In genomic region chr14:88085736-88086135, GRCh38 we compare ENCODE assay signal across 36 cellular contexts.
DNase-seq lines count a peak whose midpoint lies in the region; ATAC-seq, FAIRE-seq and TF ChIP-seq lines count a peak whose summit lies in the region.
"Had no signal": no experiment of that assay in that cellular context is flagged by ENCODE, and none has a peak within 500 bp of the region (broad histone marks: within the 10 kb centered on the region; RNA-seq: fewer than 3 reads in every experiment).

No MANE protein-coding gene starts in this region.

- H3K9me3 ChIP-seq in HepG2 (ENCODE audit: low read length) (no peaks in the 10 kb centered on the region), right lobe of liver (no peaks in the 10 kb centered on the region), A549 (no peaks in the 10 kb centered on the region), IMR-90 (ENCODE audit: control insufficient read depth, insufficient read depth, low read length) (no peaks in the 10 kb centered on the region), K562 (replicated peaks; ENCODE audit: control insufficient read depth, insufficient read depth, low read depth, low read length) (no peaks in the 10 kb centered on the region)
- H3K9me3 ChIP-seq: BE2C, BLaER1, Caco-2 had no signal

- H3K9ac ChIP-seq in HepG2 (ENCODE audit: insufficient read depth, low read depth, low read length), result no peak overlapping the region
- H3K9ac ChIP-seq in IMR-90 (ENCODE audit: low read depth, low read length), result no peak overlapping the region
- H3K9ac ChIP-seq in K562 (ENCODE audit: insufficient read depth in 1 of 2, low read depth in 2 of 2, low read length in 2 of 2), result no peak overlapping the region
- H3K9ac ChIP-seq: BLaER1; BLaER1 treated with 17β-estradiol and CSF1 and Interleukin-3, amounts not matched to agents 10 nM and 100 nM had no signal

- ATAC-seq in HepG2 (no peak), right lobe of liver (no peak), A549 (no peak), IMR-90 (ENCODE audit: low read depth) (no peak), K562 (no peak), HG03439 (IDR thresholded peaks at IDR 0.05; ENCODE audit: unreplicated experiment) (no peak)
- ATAC-seq: CD8-positive, alpha-beta T cell had no signal

- no peak overlapping the region for H3K4ac ChIP-seq in IMR-90 (ENCODE audit: low read depth, low read length)

- H4K20me1 ChIP-seq in HepG2 (ENCODE audit: insufficient read depth, low read length) (no peaks in the 10 kb centered on the region), IMR-90 (ENCODE audit: insufficient read depth, low read length) (no peaks in the 10 kb centered on the region), K562 (replicated peaks; ENCODE audit: control insufficient read depth, insufficient read depth, low read length) (no peaks in the 10 kb centered on the region)
- H4K20me1 ChIP-seq: BLaER1; BLaER1 treated with 17β-estradiol and CSF1 and Interleukin-3, amounts not matched to agents 10 nM and 100 nM had no signal

- H3K4me3 ChIP-seq in HepG2 (replicated peaks in 1 of 3; ENCODE audit: insufficient read depth in 1 of 3, low read depth in 2 of 3, low read length in 3 of 3) (no peak overlapping the region), right lobe of liver (no peak overlapping the region), A549 (no peak overlapping the region), IMR-90 (ENCODE audit: insufficient read depth, low read depth, low read length) (no peak overlapping the region), K562 (no peak overlapping the region)
- H3K4me3 ChIP-seq: BLaER1; BLaER1 treated with 17β-estradiol and CSF1 and Interleukin-3, amounts not matched to agents 10 nM and 100 nM had no signal

- dilution Hi-C loops in IMR-90 (cut with HindIII; ENCODE audit: low sequenced_read_pairs, unreplicated experiment), result no loop called here

- H2BK120ac ChIP-seq in IMR-90 (ENCODE audit: low read depth, low read length), result no peak overlapping the region

- in situ Hi-C loops in HepG2 (cut with HindIII; ENCODE audit: extremely low pct_ligation_motif_present, low pct_unique_long_range_greater_than_20kb), result no loop called here
- in situ Hi-C loops in IMR-90 (cut with MboI; ENCODE audit: low sequenced_read_pairs), result no loop called here
- in situ Hi-C loops in K562 (cut with MboI), result no loop called here

- H3K27me3 Mint-ChIP-seq in chondrocyte (ENCODE audit: low read depth), result peaks cover 6% of the 10 kb centered on the region
- H3K27me3 Mint-ChIP-seq: B cell; CD4-positive, alpha-beta T cell had no signal

- H3K27ac Mint-ChIP-seq in chondrocyte (ENCODE audit: unreplicated experiment), result no peak overlapping the region
- H3K27ac Mint-ChIP-seq: B cell; CD14-positive monocyte; CD4-positive, alpha-beta memory T cell; CD4-positive, alpha-beta T cell; CD4-positive, CD25-positive, alpha-beta regulatory T cell; CD8-positive, alpha-beta memory T cell; CD8-positive, alpha-beta T cell had no signal

- H3K14ac ChIP-seq in IMR-90 (replicated peaks; ENCODE audit: low read depth, low read length), result no peak overlapping the region

- POLR2A ChIA-PET in HepG2 (lab: Yijun Ruan, JAX), result no interaction called here
- POLR2A ChIA-PET in A549 (lab: Yijun Ruan, JAX), result no interaction called here
- POLR2A ChIA-PET in IMR-90 (lab: Charles Lee; ENCODE audit: unreplicated experiment), result no interaction called here
- POLR2A ChIA-PET in K562 (lab: Yijun Ruan, JAX), result no interaction called here

- no peak overlapping the region for H2BK5ac ChIP-seq in IMR-90 (ENCODE audit: low read depth, low read length, poor library complexity, severe bottlenecking)

- H3K23ac ChIP-seq in IMR-90 (ENCODE audit: low read depth, low read length), result no peak overlapping the region

- H3K79me2 ChIP-seq in HepG2 (ENCODE audit: insufficient read depth, low read length) (no peaks in the 10 kb centered on the region), K562 (ENCODE audit: control insufficient read depth, insufficient read depth, low read length) (no peaks in the 10 kb centered on the region)

- H4K91ac ChIP-seq in IMR-90 (ENCODE audit: insufficient read depth, low read depth, low read length), result no peak overlapping the region

- no peak for TF ChIP-seq RAD21 in HepG2 (CRISPR knock-in tag; IDR thresholded peaks at IDR 0.05)
- TF ChIP-seq RAD21 in A549 (conservative IDR thresholded peaks at IDR 0.05 in 1 of 2, IDR thresholded peaks at IDR 0.05 in 1 of 2), result no peak
- TF ChIP-seq RAD21 in IMR-90 (IDR thresholded peaks at IDR 0.05; ENCODE audit: low read length), result no peak
- no peak for TF ChIP-seq RAD21 in K562 (CRISPR knock-in tag; conservative IDR thresholded peaks at IDR 0.05 in 1 of 2, IDR thresholded peaks at IDR 0.05 in 1 of 2)

- H2AK5ac ChIP-seq in IMR-90 (ENCODE audit: low read depth, low read length), result no peak overlapping the region

- 98% methylated on average over 1 of the region's 1 CpG for WGBS in HepG2 (ENCODE audit: low lambda C conversion rate)
- WGBS in right lobe of liver (ENCODE audit: insufficient coverage, low coverage, low lambda C conversion rate, missing lambda C conversion rate), result 100% methylated on average over 1 of the region's 1 CpG
- WGBS in A549 (ENCODE audit: missing lambda C conversion rate), result 60% methylated on average over 1 of the region's 1 CpG
- no CpG with 5 or more reads among the region's 1 CpG for WGBS in IMR-90 (ENCODE audit: extremely low coverage in 2 of 2, insufficient read length in 1 of 2), 2 experiments
- 0% methylated on average over 1 of the region's 1 CpG for WGBS in K562 (ENCODE audit: insufficient coverage, low coverage, missing lambda C conversion rate)

- H4K8ac ChIP-seq in IMR-90 (ENCODE audit: low read depth in 2 of 2, low read length in 2 of 2), result no peak overlapping the region

- no peaks in the 10 kb centered on the region for H3K27me3 ChIP-seq in HepG2 (ENCODE audit: control insufficient read depth in 1 of 2, insufficient read depth in 2 of 2, low read length in 2 of 2)
- no peaks in the 10 kb centered on the region for H3K27me3 ChIP-seq in right lobe of liver
- H3K27me3 ChIP-seq in IMR-90 (ENCODE audit: control insufficient read depth, insufficient read depth, low read length), result no peaks in the 10 kb centered on the region
- H3K27me3 ChIP-seq in K562 (ENCODE audit: control insufficient read depth in 2 of 2, insufficient read depth in 2 of 2, low read length in 2 of 2), result no peaks in the 10 kb centered on the region
- H3K27me3 ChIP-seq: BE2C; BLaER1; BLaER1 treated with 17β-estradiol and CSF1 and Interleukin-3, amounts not matched to agents 10 nM and 100 nM had no signal

- TF ChIP-seq CTCF in HepG2 (CRISPR knock-in tag; IDR thresholded peaks at IDR 0.05) (no peak), right lobe of liver (IDR thresholded peaks at IDR 0.05) (no peak), A549 (IDR thresholded peaks at IDR 0.05) (no peak), IMR-90 (conservative IDR thresholded peaks at IDR 0.05; ENCODE audit: low read depth, low read length) (no peak), K562 (IDR thresholded peaks at IDR 0.05 in 2 of 3, conservative IDR thresholded peaks at IDR 0.05 in 1 of 3; ENCODE audit: insufficient read depth in 2 of 3, low read depth in 1 of 3, low read length in 3 of 3) (no peak), chondrocyte (IDR thresholded peaks at IDR 0.05) (no peak)

- H3K4me1 ChIP-seq in HepG2 (ENCODE audit: insufficient read depth, low read length) (no peaks in the 10 kb centered on the region), right lobe of liver (no peaks in the 10 kb centered on the region), A549 (no peaks in the 10 kb centered on the region), IMR-90 (ENCODE audit: control insufficient read depth, insufficient read depth, low read length) (no peaks in the 10 kb centered on the region), K562 (replicated peaks in 1 of 2; ENCODE audit: control insufficient read depth in 2 of 2, insufficient read depth in 2 of 2, low read length in 2 of 2) (no peaks in the 10 kb centered on the region)
- H3K4me1 ChIP-seq: BE2C, BLaER1, Caco-2 had no signal

- H3K27ac ChIP-seq in HepG2 (ENCODE audit: extremely low read length, insufficient read depth, low read length) (no peak overlapping the region), right lobe of liver (no peak overlapping the region), A549 (no peak overlapping the region), IMR-90 (ENCODE audit: insufficient read depth, low read length) (no peak overlapping the region), K562 (ENCODE audit: extremely low read depth, low read depth, low read length) (no peak overlapping the region)
- H3K27ac ChIP-seq: 22Rv1; BLaER1; BLaER1 treated with 17β-estradiol and CSF1 and Interleukin-3, amounts not matched to agents 10 nM and 100 nM; C4-2B had no signal

- H2AFZ ChIP-seq in HepG2 (ENCODE audit: low read length) (no peak overlapping the region), IMR-90 (replicated peaks; ENCODE audit: low read length, poor library complexity) (no peak overlapping the region), K562 (ENCODE audit: low read depth, low read length) (no peak overlapping the region)

- H3K4me3 Mint-ChIP-seq in chondrocyte (ENCODE audit: unreplicated experiment), result no peak overlapping the region
- H3K4me3 Mint-ChIP-seq: B cell; CD14-positive monocyte; CD4-positive, alpha-beta memory T cell; CD4-positive, alpha-beta T cell; CD4-positive, CD25-positive, alpha-beta regulatory T cell; CD8-positive, alpha-beta memory T cell; CD8-positive, alpha-beta T cell had no signal

- H3K36me3 ChIP-seq in HepG2 (replicated peaks in 1 of 2; ENCODE audit: control insufficient read depth in 1 of 2, insufficient read depth in 2 of 2, low read length in 2 of 2), result peaks cover 10 to 29% of the 10 kb centered on the region in 2 experiments
- H3K36me3 ChIP-seq in right lobe of liver, result peaks cover 0 to 22% (median 2%) of the 10 kb centered on the region in 4 donors
- H3K36me3 ChIP-seq in IMR-90 (ENCODE audit: control insufficient read depth, insufficient read depth, low read length), result no peaks in the 10 kb centered on the region
- no peaks in the 10 kb centered on the region for H3K36me3 ChIP-seq in K562 (ENCODE audit: control insufficient read depth, insufficient read depth, low read length)
- H3K36me3 ChIP-seq: BE2C, BLaER1 had no signal

- H2AK9ac ChIP-seq in IMR-90 (replicated peaks; ENCODE audit: low read depth, low read length, poor library complexity), result no peak overlapping the region

- DNase-seq in HepG2 (ENCODE audit: low spot score) (no peak), right lobe of liver (no peak), A549 (ENCODE audit: low read depth in 1 of 2, low spot score in 1 of 2) (no peak), IMR-90 (no peak), K562 (ENCODE audit: extremely low read depth in 1 of 4, low spot score in 3 of 4) (no peak), GF-D8 (lab: John Stamatoyannopoulos, UW) (no peak), chondrocyte (ENCODE audit: low spot score) (no peak)
- DNase-seq: 8988T; ACHN; AML-193; BE2C; C1 segment of cervical spinal cord; Caco-2; Calu3; CD4-positive, alpha-beta memory T cell; CD4-positive, alpha-beta T cell; CD4-positive, CD25-positive, alpha-beta regulatory T cell; CD8-positive, alpha-beta memory T cell; CD8-positive, alpha-beta T cell; COR-L47; DMS 273 treated with DMSO at 0.1 percent for 48 hours; DMS153; DMS53; DMS79; DMS79 treated with DMSO at 0.1 percent for 48 hours; DND-41; EL had no signal

- no peaks in the 10 kb centered on the region for H3K4me1 Mint-ChIP-seq in chondrocyte (ENCODE audit: low read depth)
- H3K4me1 Mint-ChIP-seq: B cell; CD4-positive, alpha-beta memory T cell; CD4-positive, CD25-positive, alpha-beta regulatory T cell; CD8-positive, alpha-beta memory T cell had no signal

- H4K5ac ChIP-seq in IMR-90 (ENCODE audit: low read depth, low read length), result no peak overlapping the region

- H3K4me2 ChIP-seq in HepG2 (ENCODE audit: low read depth, low read length), result no peak overlapping the region
- H3K4me2 ChIP-seq in A549, result no peak overlapping the region
- no peak overlapping the region for H3K4me2 ChIP-seq in IMR-90 (ENCODE audit: low read depth, low read length)
- H3K4me2 ChIP-seq in K562 (ENCODE audit: insufficient read depth, low read length), result no peak overlapping the region
- H3K4me2 ChIP-seq: BLaER1; BLaER1 treated with 17β-estradiol and CSF1 and Interleukin-3, amounts not matched to agents 10 nM and 100 nM had no signal

- no peaks in the 10 kb centered on the region for H3K9me1 ChIP-seq in IMR-90 (ENCODE audit: insufficient read depth, low read length)
- no peaks in the 10 kb centered on the region for H3K9me1 ChIP-seq in K562 (ENCODE audit: control insufficient read depth, insufficient read depth, low read length)

- TF ChIP-seq POLR2A in HepG2 (IDR thresholded peaks at IDR 0.05; ENCODE audit: insufficient read depth in 1 of 2, low read depth in 2 of 2, low read length in 2 of 2), result no peak
- TF ChIP-seq POLR2A in right lobe of liver (IDR thresholded peaks at IDR 0.05), result no peak
- no peak for TF ChIP-seq POLR2A in A549 (IDR thresholded peaks at IDR 0.05; ENCODE audit: low read length)
- TF ChIP-seq POLR2A in IMR-90 (IDR thresholded peaks at IDR 0.05; ENCODE audit: low read depth, low read length), result no peak
- TF ChIP-seq POLR2A in K562 (conservative IDR thresholded peaks at IDR 0.05), result no peak

- H3K9me3 Mint-ChIP-seq in chondrocyte (ENCODE audit: low read depth), result no peaks in the 10 kb centered on the region
- H3K9me3 Mint-ChIP-seq: CD4-positive, alpha-beta memory T cell; CD4-positive, alpha-beta T cell; CD8-positive, alpha-beta memory T cell; CD8-positive, alpha-beta T cell had no signal

- H3K56ac ChIP-seq in IMR-90 (ENCODE audit: extremely low read depth, insufficient read depth, low read length), result no peak overlapping the region

- no peak overlapping the region for H2BK15ac ChIP-seq in IMR-90 (ENCODE audit: low read depth, low read length)

- no TSS peak for BruUV-seq in HepG2 (replicated peaks; lab: Mats Ljungman, UMichigan)
- no TSS peak for BruUV-seq in IMR-90 (replicated peaks; lab: Mats Ljungman, UMichigan)
- no TSS peak for BruUV-seq in K562 (replicated peaks; lab: Mats Ljungman, UMichigan)

- FAIRE-seq in HepG2 (lab: Jason Lieb, UNC) (no peak), A549 (lab: Jason Lieb, UNC) (no peak), K562 (lab: Jason Lieb, UNC) (no peak)
- FAIRE-seq: A204.1, D721Med had no signal

- no peak overlapping the region for H2BK20ac ChIP-seq in IMR-90 (ENCODE audit: low read depth, low read length)

- no peaks in the 10 kb centered on the region for H3K79me1 ChIP-seq in IMR-90 (ENCODE audit: low read depth in 1 of 2, low read length in 2 of 2)

- CTCF ChIA-PET in HepG2 (lab: Yijun Ruan, JAX; ENCODE audit: low intra/inter-chr PET ratio, low total read pairs), result no interaction called here
- CTCF ChIA-PET in A549 (lab: Yijun Ruan, JAX), result no interaction called here
- CTCF ChIA-PET in IMR-90 (lab: Yijun Ruan, JAX), result no interaction called here
- CTCF ChIA-PET in K562 (lab: Yijun Ruan, JAX; ENCODE audit: low intra/inter-chr PET ratio), result no interaction called here

- H3K18ac ChIP-seq in IMR-90 (ENCODE audit: low read depth, low read length), result no peak overlapping the region

- no peaks in the 10 kb centered on the region for H3K36me3 Mint-ChIP-seq in chondrocyte (ENCODE audit: low read depth)
- H3K36me3 Mint-ChIP-seq: CD14-positive monocyte; CD4-positive, alpha-beta memory T cell; CD4-positive, CD25-positive, alpha-beta regulatory T cell; CD8-positive, alpha-beta T cell had no signal

- TF ChIP-seq EP300 in HepG2 (IDR thresholded peaks at IDR 0.05; ENCODE audit: low read depth in 2 of 2, low read length in 2 of 2) (no peak), HepG2 (CRISPR knock-in tag; IDR thresholded peaks at IDR 0.05; ENCODE audit: borderline replicate concordance) (no peak), A549 (IDR thresholded peaks at IDR 0.05) (no peak), K562 (IDR thresholded peaks at IDR 0.05; ENCODE audit: low read length) (no peak)

- intact Hi-C loops in HepG2 (cut with micrococcal nuclease; ENCODE audit: unreplicated experiment), result no loop called here
- intact Hi-C loops in right lobe of liver (cut with DNase I), result no loop called here
- intact Hi-C loops in IMR-90 (cut with micrococcal nuclease), result no loop called here
- intact Hi-C loops in K562 (cut with micrococcal nuclease), result no loop called here

Comparison
In these comparisons a context has a peak if more than half of its experiments do, and no peak if none do; other contexts are left out.
1. Of the 241 proteins assayed by ChIP-seq in both HepG2 and K562: peak only in HepG2: MAFK; only in K562: none; in both: MAFF; in neither: 239.